In the genomic region with DNA sequence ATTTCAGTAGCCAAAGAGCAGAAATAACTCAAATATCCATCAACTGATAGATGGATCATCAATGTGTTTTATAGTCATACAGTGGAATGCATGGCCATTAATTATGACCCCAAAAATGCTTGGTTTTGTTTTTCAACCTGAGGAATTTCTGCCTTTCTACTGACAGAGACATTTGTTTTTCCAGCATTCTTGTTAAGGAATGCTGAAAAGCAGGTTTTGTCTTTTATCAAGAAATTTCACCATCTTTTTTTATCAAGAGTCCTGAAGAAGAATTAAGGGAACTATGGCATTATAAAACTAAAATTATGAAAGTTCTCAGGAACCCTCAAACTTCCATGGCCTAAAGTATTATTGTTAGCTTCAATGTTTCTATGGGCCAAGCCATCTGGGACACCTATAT, we compare ENCODE assay signal across 34 cellular contexts.
"Had no signal": no experiment of that assay in that cellular context is flagged by ENCODE, and none has a peak within 500 bp of the region (broad histone marks: within the 10 kb centered on the region; RNA-seq: fewer than 3 reads in every experiment).

No MANE protein-coding gene starts in this region.

- H3K4me3 ChIP-seq: ascending aorta, coronary artery, dorsolateral prefrontal cortex, gastrocnemius medialis, heart left ventricle had no signal

- H3K27me3 ChIP-seq: ascending aorta, brain microvascular endothelial cell, dorsolateral prefrontal cortex, gastrocnemius medialis, heart left ventricle had no signal

- DNase-seq: activated B cell treated with CpG ODN at 0.5 μM for 24 hours; activated CD4-positive, alpha-beta T cell treated with anti-CD3 and anti-CD28 coated beads for 48 hours; activated CD4-positive, alpha-beta T cell treated with anti-CD3 and anti-CD28 coated beads, Interleukin-2, amount 50 U/mL, for 1 hour; activated CD4-positive, alpha-beta T cell treated with anti-CD3 and anti-CD28 coated beads, Interleukin-2, amount 50 U/mL, for 48 hours; activated CD8-positive, alpha-beta memory T cell treated with anti-CD3 and anti-CD28 coated beads for 24 hours; activated CD8-positive, alpha-beta memory T cell treated with anti-CD3 and anti-CD28 coated beads, Interleukin-2, amount 50 U/mL, for 4 hours; activated CD8-positive, alpha-beta T cell treated with anti-CD3 and anti-CD28 coated beads for 36 hours; activated effector memory CD4-positive, alpha-beta T cell treated with anti-CD3 and anti-CD28 coated beads, Interleukin-2, amount 50 U/mL, for 16 hours; activated naive CD4-positive, alpha-beta T cell treated with anti-CD3 and anti-CD28 coated beads, Interleukin-2, amount 10 ng/mL, durations not matched to agents 7 days and 5 days; activated naive CD8-positive, alpha-beta T cell treated with anti-CD3 and anti-CD28 coated beads, Interleukin-2, amount 10 ng/mL, durations not matched to agents 7 days and 5 days; activated T-cell treated with anti-CD3 and anti-CD28 coated beads, Interleukin-2, amount 50 U/mL, for 1 hour; activated T-cell treated with anti-CD3 and anti-CD28 coated beads, Interleukin-2, amount 50 U/mL, for 48 hours; brain microvascular endothelial cell; dorsolateral prefrontal cortex; effector memory CD4-positive, alpha-beta T cell; endodermal cell; foreskin fibroblast; gastrocnemius medialis; glutamatergic neuron; heart left ventricle; T-helper 17 cell; T1000; WERI-Rb-1 had no signal

- H3K36me3 Mint-ChIP-seq: activated naive CD4-positive, alpha-beta T cell treated with anti-CD3 and anti-CD28 coated beads, Interleukin-2, amount 10 ng/mL, durations not matched to agents 7 days and 5 days; activated naive CD4-positive, alpha-beta T cell treated with anti-CD3 and anti-CD28 coated beads, Interleukin-2, amount 50 U/mL, for 72 hours; activated naive CD8-positive, alpha-beta T cell treated with anti-CD3 and anti-CD28 coated beads, Interleukin-2, amount 10 ng/mL, durations not matched to agents 7 days and 5 days had no signal

- H3K36me3 ChIP-seq: ascending aorta, brain microvascular endothelial cell, gastrocnemius medialis, heart left ventricle, WERI-Rb-1 had no signal

- FAIRE-seq: bronchial epithelial cell had no signal

- H3K27ac ChIP-seq: ascending aorta, brain microvascular endothelial cell, coronary artery, dorsolateral prefrontal cortex, gastrocnemius medialis, heart left ventricle, WERI-Rb-1 had no signal

- H3K4me1 ChIP-seq: ascending aorta, gastrocnemius medialis, heart left ventricle had no signal

- H3K27me3 Mint-ChIP-seq: activated B cell treated with CpG ODN at 0.5 μM for 24 hours; activated CD8-positive, alpha-beta T cell treated with anti-CD3 and anti-CD28 coated beads for 36 hours; activated naive CD4-positive, alpha-beta T cell treated with anti-CD3 and anti-CD28 coated beads, Interleukin-2, amount 10 ng/mL, durations not matched to agents 7 days and 5 days; activated naive CD8-positive, alpha-beta T cell treated with anti-CD3 and anti-CD28 coated beads, Interleukin-2, amount 10 ng/mL, durations not matched to agents 7 days and 5 days; central memory CD8-positive, alpha-beta T cell; dendritic cell treated with granulocyte-macrophage colony-stimulating factor and Interleukin-4, amounts not matched to agents 40 ng/mL and 50 ng/mL, for 4 days; T-helper 17 cell had no signal

- H3K4me1 Mint-ChIP-seq: activated B cell treated with CpG ODN at 0.5 μM for 24 hours; activated naive CD4-positive, alpha-beta T cell treated with anti-CD3 and anti-CD28 coated beads, Interleukin-2, amount 10 ng/mL, durations not matched to agents 7 days and 5 days; activated naive CD8-positive, alpha-beta T cell treated with anti-CD3 and anti-CD28 coated beads, Interleukin-2, amount 10 ng/mL, durations not matched to agents 7 days and 5 days; central memory CD8-positive, alpha-beta T cell; endodermal cell; T-helper 17 cell had no signal

- H3K27ac Mint-ChIP-seq: activated B cell treated with CpG ODN at 0.5 μM for 24 hours; activated CD8-positive, alpha-beta T cell treated with anti-CD3 and anti-CD28 coated beads for 36 hours; activated naive CD4-positive, alpha-beta T cell treated with anti-CD3 and anti-CD28 coated beads, Interleukin-2, amount 10 ng/mL, durations not matched to agents 7 days and 5 days; activated naive CD4-positive, alpha-beta T cell treated with anti-CD3 and anti-CD28 coated beads, Interleukin-2, amount 50 U/mL, for 72 hours; activated naive CD8-positive, alpha-beta T cell treated with anti-CD3 and anti-CD28 coated beads, Interleukin-2, amount 10 ng/mL, durations not matched to agents 7 days and 5 days; activated T-helper 1 cell treated with anti-CD3 and anti-CD28 coated beads, Interleukin-12 subunit alpha, Interleukin-12 subunit beta, Interleukin-2, Interleukin-4 antibody, amounts not matched to agents 30 ng/mL and 10 ng/mL and 1 ng/mL, durations not matched to agents 14 hours and 24 hours and 36 hours; activated T-helper 2 cell treated with anti-CD3 and anti-CD28 coated beads, Interferon-gamma antibody, Interleukin-2, Interleukin-4, amounts not matched to agents 10 μg/mL and 5 μg/mL and 100 μg/mL, durations not matched to agents 14 hours and 24 hours and 36 hours; dendritic cell treated with granulocyte-macrophage colony-stimulating factor and Interleukin-4, amounts not matched to agents 40 ng/mL and 50 ng/mL, for 4 days; endodermal cell; T-helper 17 cell; T-helper 2 cell treated with Interferon-gamma antibody and Interleukin-4, amounts not matched to agents 5 μg/mL and 100 μg/mL, for 36 hours had no signal

- H3K4me3 Mint-ChIP-seq: activated B cell treated with CpG ODN at 0.5 μM for 24 hours; activated CD8-positive, alpha-beta T cell treated with anti-CD3 and anti-CD28 coated beads for 36 hours; activated naive CD4-positive, alpha-beta T cell treated with anti-CD3 and anti-CD28 coated beads, Interleukin-2, amount 10 ng/mL, durations not matched to agents 7 days and 5 days; activated naive CD8-positive, alpha-beta T cell treated with anti-CD3 and anti-CD28 coated beads, Interleukin-2, amount 10 ng/mL, durations not matched to agents 7 days and 5 days; activated T-helper 1 cell treated with anti-CD3 and anti-CD28 coated beads, Interleukin-12 subunit alpha, Interleukin-12 subunit beta, Interleukin-2, Interleukin-4 antibody, amounts not matched to agents 30 ng/mL and 10 ng/mL and 1 ng/mL, durations not matched to agents 14 hours and 24 hours and 36 hours; central memory CD8-positive, alpha-beta T cell; dendritic cell treated with granulocyte-macrophage colony-stimulating factor and Interleukin-4, amounts not matched to agents 40 ng/mL and 50 ng/mL, for 4 days; endodermal cell; T-helper 17 cell; T-helper 2 cell treated with Interferon-gamma antibody and Interleukin-4, amounts not matched to agents 5 μg/mL and 100 μg/mL, for 36 hours had no signal

- ATAC-seq: activated CD4-positive, CD25-positive, alpha-beta regulatory T cell treated with anti-CD3 and anti-CD28 coated beads, Interleukin-2, amount 50 U/mL, for 24 hours; activated CD8-positive, alpha-beta T cell treated with anti-CD3 and anti-CD28 coated beads for 36 hours; activated naive CD4-positive, alpha-beta T cell treated with anti-CD3 and anti-CD28 coated beads, Interleukin-2, amount 50 U/mL, for 72 hours; esophagus mucosa; gastrocnemius medialis; heart left ventricle; T-helper 17 cell had no signal
